Comparison of ENCODE assay signal across 9 cellular contexts in genomic region chr19:49470615-49470978, GRCh38. TPM values are rescaled to one million over a fixed set of nuclear protein-coding genes. Genes with fewer than 3 reads are reported as not detected.
A peak's percentile ranks its signal among the peaks of the same experiment; 100 is the strongest.
DNase-seq lines count a peak whose midpoint lies in the region; ATAC-seq and TF ChIP-seq lines count a peak whose summit lies in the region.
"Had no signal": no experiment of that assay in that cellular context is flagged by ENCODE, and none has a peak within 500 bp of the region (broad histone marks: within the 10 kb centered on the region; RNA-seq: fewer than 3 reads in every experiment).

No MANE protein-coding gene starts in this region.

- no peaks in the 10 kb centered on the region for H3K27me3 Mint-ChIP-seq in T-helper 2 cell treated with Interferon-gamma antibody and Interleukin-4, amounts not matched to agents 5 μg/mL and 100 μg/mL, for 36 hours (ENCODE audit: low read depth)
- no peaks in the 10 kb centered on the region for H3K27me3 Mint-ChIP-seq in activated CD8-positive, alpha-beta T cell treated with anti-CD3 and anti-CD28 coated beads, Interleukin-2, amount 10 ng/mL, durations not matched to agents 7 days and 5 days (ENCODE audit: low read depth)
- no peaks in the 10 kb centered on the region for H3K27me3 Mint-ChIP-seq in osteocyte (ENCODE audit: unreplicated experiment)

- POLR2A ChIA-PET in activated CD8-positive, alpha-beta T cell treated with anti-CD3 and anti-CD28 coated beads, Interleukin-2, amount 10 ng/mL, durations not matched to agents 7 days and 5 days (lab: Charles Lee) = interaction anchor here (0.8 to 3.6 kb wide), 5 partner anchors 15 to 135 kb away, joined by 3 to 62 read pairs (median 4); partner anchors contain the start of genes ALDH16A1, CD37 and PIH1D1

- in situ Hi-C loops in GM13977 (cut with MboI; ENCODE audit: low pct_unique_long_range_greater_than_20kb, low sequenced_read_pairs, unreplicated experiment) = no loop called here

- peak overlapping the region; percentile 63 for H3K4me3 Mint-ChIP-seq in T-helper 2 cell treated with Interferon-gamma antibody and Interleukin-4, amounts not matched to agents 5 μg/mL and 100 μg/mL, for 36 hours
- peak overlapping the region; percentile 46 for H3K4me3 Mint-ChIP-seq in activated CD8-positive, alpha-beta T cell treated with anti-CD3 and anti-CD28 coated beads, Interleukin-2, amount 10 ng/mL, durations not matched to agents 7 days and 5 days
- H3K4me3 Mint-ChIP-seq in osteocyte (ENCODE audit: unreplicated experiment) = no peak overlapping the region

- no peak for DNase-seq in T-helper 2 cell treated with Interferon-gamma antibody and Interleukin-4, amounts not matched to agents 5 μg/mL and 100 μg/mL, for 36 hours (ENCODE audit: low spot score)
- DNase-seq in T-helper 2 cell = no peak
- DNase-seq in activated CD8-positive, alpha-beta T cell treated with anti-CD3 and anti-CD28 coated beads, Interleukin-2, amount 10 ng/mL, durations not matched to agents 7 days and 5 days = no peak
- DNase-seq in osteocyte (ENCODE audit: extremely low spot score, unreplicated experiment) = no peak
- no peak for DNase-seq in GM13977 (ENCODE audit: low spot score)
- no peak for DNase-seq in NCI-H446 (lab: John Stamatoyannopoulos, UW)
- DNase-seq: 8988T, NCI-H226 had no signal

- H3K27ac Mint-ChIP-seq in T-helper 2 cell treated with Interferon-gamma antibody and Interleukin-4, amounts not matched to agents 5 μg/mL and 100 μg/mL, for 36 hours = peak overlapping the region; percentile 100
- peak overlapping the region; percentile 99 for H3K27ac Mint-ChIP-seq in activated CD8-positive, alpha-beta T cell treated with anti-CD3 and anti-CD28 coated beads, Interleukin-2, amount 10 ng/mL, durations not matched to agents 7 days and 5 days
- peak overlapping the region; percentile 71 for H3K27ac Mint-ChIP-seq in osteocyte (ENCODE audit: unreplicated experiment)

- no peak for ATAC-seq in activated CD8-positive, alpha-beta T cell treated with anti-CD3 and anti-CD28 coated beads, Interleukin-2, amount 10 ng/mL, durations not matched to agents 7 days and 5 days
- ATAC-seq: Panc1 had no signal

- H3K36me3 Mint-ChIP-seq in T-helper 2 cell treated with Interferon-gamma antibody and Interleukin-4, amounts not matched to agents 5 μg/mL and 100 μg/mL, for 36 hours (ENCODE audit: low read depth) = peaks cover 21% of the 10 kb centered on the region
- peaks cover 21% of the 10 kb centered on the region for H3K36me3 Mint-ChIP-seq in activated CD8-positive, alpha-beta T cell treated with anti-CD3 and anti-CD28 coated beads, Interleukin-2, amount 10 ng/mL, durations not matched to agents 7 days and 5 days (ENCODE audit: low read depth)
- peaks cover 3% of the 10 kb centered on the region for H3K36me3 Mint-ChIP-seq in osteocyte (ENCODE audit: unreplicated experiment)

- H3K9me3 Mint-ChIP-seq in T-helper 2 cell treated with Interferon-gamma antibody and Interleukin-4, amounts not matched to agents 5 μg/mL and 100 μg/mL, for 36 hours = no peaks in the 10 kb centered on the region
- no peaks in the 10 kb centered on the region for H3K9me3 Mint-ChIP-seq in activated CD8-positive, alpha-beta T cell treated with anti-CD3 and anti-CD28 coated beads, Interleukin-2, amount 10 ng/mL, durations not matched to agents 7 days and 5 days (ENCODE audit: insufficient read depth)
- no peaks in the 10 kb centered on the region for H3K9me3 Mint-ChIP-seq in osteocyte (ENCODE audit: unreplicated experiment)

- TF ChIP-seq CTCF in osteocyte (IDR thresholded peaks at IDR 0.05) (no peak), GM13977 (IDR thresholded peaks at IDR 0.05; ENCODE audit: extremely low read depth, insufficient read depth, missing control alignments) (no peak)

- H3K4me1 Mint-ChIP-seq in T-helper 2 cell treated with Interferon-gamma antibody and Interleukin-4, amounts not matched to agents 5 μg/mL and 100 μg/mL, for 36 hours (ENCODE audit: low read depth) = peaks cover 38% of the 10 kb centered on the region
- H3K4me1 Mint-ChIP-seq in activated CD8-positive, alpha-beta T cell treated with anti-CD3 and anti-CD28 coated beads, Interleukin-2, amount 10 ng/mL, durations not matched to agents 7 days and 5 days (ENCODE audit: low read depth) = peaks cover 56% of the 10 kb centered on the region
- peaks cover 20% of the 10 kb centered on the region for H3K4me1 Mint-ChIP-seq in osteocyte (ENCODE audit: unreplicated experiment)

- CTCF ChIA-PET in activated CD8-positive, alpha-beta T cell treated with anti-CD3 and anti-CD28 coated beads, Interleukin-2, amount 10 ng/mL, durations not matched to agents 7 days and 5 days (lab: Charles Lee) = interaction anchor here (0.8 to 6.4 kb wide), 21 partner anchors 13 to 373 kb away, joined by 3 to 114 read pairs (median 4); partner anchors contain the start of genes ALDH16A1, PIH1D1 and RPS11

RNA-seq across cellular contexts. Expression of gene FLT3LG, which starts 3.4 kb away (rescaled TPM):
- 100 to 1,000 TPM; 280 to 297 TPM for total RNA-seq in activated CD8-positive, alpha-beta T cell treated with anti-CD3 and anti-CD28 coated beads, Interleukin-2, amount 10 ng/mL, durations not matched to agents 7 days and 5 days
- 10.8 and 11.3 TPM in 2 replicates for total RNA-seq in osteocyte

RNA-seq across cellular contexts. Expression of gene RPL13A, which starts 16.8 kb away (rescaled TPM):
- 1,000 to 10,000 TPM; 1,992 to 2,019 TPM for total RNA-seq in activated CD8-positive, alpha-beta T cell treated with anti-CD3 and anti-CD28 coated beads, Interleukin-2, amount 10 ng/mL, durations not matched to agents 7 days and 5 days
- total RNA-seq in osteocyte = 2,592 and 2,617 TPM in 2 replicates

RNA-seq across cellular contexts. Expression of gene ALDH16A1, which starts 17.6 kb away (rescaled TPM):
- 10 to 100 TPM; 36.6 to 37.5 TPM for total RNA-seq in activated CD8-positive, alpha-beta T cell treated with anti-CD3 and anti-CD28 coated beads, Interleukin-2, amount 10 ng/mL, durations not matched to agents 7 days and 5 days
- 31.8 and 34.0 TPM in 2 replicates for total RNA-seq in osteocyte

RNA-seq across cellular contexts. Expression of gene PIH1D1, which starts 19.0 kb away (rescaled TPM):
- 100 to 1,000 TPM; 128 to 129 TPM for total RNA-seq in activated CD8-positive, alpha-beta T cell treated with anti-CD3 and anti-CD28 coated beads, Interleukin-2, amount 10 ng/mL, durations not matched to agents 7 days and 5 days
- 80.2 and 84.5 TPM in 2 replicates for total RNA-seq in osteocyte

RNA-seq across cellular contexts. Expression of gene RPS11, which starts 25.6 kb away (rescaled TPM):
- total RNA-seq in activated CD8-positive, alpha-beta T cell treated with anti-CD3 and anti-CD28 coated beads, Interleukin-2, amount 10 ng/mL, durations not matched to agents 7 days and 5 days = 1,000 to 10,000 TPM; 2,117 to 2,361 TPM
- total RNA-seq in osteocyte = 1,892 and 1,912 TPM in 2 replicates

Comparison
In these comparisons a context has a peak if more than half of its experiments do, and no peak if none do; other contexts are left out.
1. RNA of gene FLT3LG, which starts 3.4 kb away (total RNA-seq): 280 to 297 TPM in activated CD8-positive, alpha-beta T cell treated with anti-CD3 and anti-CD28 coated beads, Interleukin-2, amount 10 ng/mL, durations not matched to agents 7 days and 5 days; 10.8 to 11.3 TPM in osteocyte; every median in the first group is over 10 times any median in the second.
2. Peak in every context shown above with its lines, with median percentiles within 50 percentile points of each other: H3K27ac Mint-ChIP-seq.